Comparison of ENCODE assay signal across 8 cellular contexts in the genomic region with DNA sequence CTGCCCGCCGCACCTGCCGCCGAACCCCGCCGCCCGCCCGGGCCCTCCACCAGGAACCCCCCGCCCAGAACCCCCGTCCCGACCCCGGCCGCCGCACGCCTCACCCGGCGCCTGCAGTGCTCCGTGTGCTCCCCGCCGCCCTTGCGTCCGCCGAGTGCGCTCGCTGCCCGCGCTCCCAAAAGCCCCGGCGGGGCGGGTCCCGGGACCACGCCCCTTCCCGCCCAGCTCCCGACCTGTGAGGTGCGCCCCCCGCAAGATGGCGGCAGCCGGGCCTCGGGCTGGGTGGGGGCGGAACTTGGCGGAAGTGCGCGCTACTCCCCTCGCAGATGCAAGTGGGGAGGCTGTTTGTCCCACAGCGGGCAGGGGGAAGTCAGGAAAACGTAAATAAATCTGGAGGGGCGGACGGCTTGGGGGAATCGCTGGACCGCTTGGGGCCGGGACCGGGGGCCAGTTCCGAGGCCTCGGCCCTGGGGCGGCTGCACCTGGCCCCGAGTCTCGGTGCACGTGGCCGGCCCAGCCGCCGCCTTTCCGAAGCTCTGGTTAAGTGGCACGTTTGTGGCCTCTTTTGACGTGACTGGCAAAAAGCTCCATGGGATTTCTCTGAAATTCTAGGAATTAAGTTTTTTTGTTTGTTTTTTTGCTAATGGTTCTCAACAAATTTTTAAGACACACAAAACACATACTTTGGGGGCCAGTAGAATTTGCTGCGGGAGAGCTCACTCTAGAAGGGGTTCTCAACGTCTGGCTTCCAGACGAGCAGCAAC. TPM values are rescaled to one million over a fixed set of nuclear protein-coding genes. Genes with fewer than 3 reads are reported as not detected.
DNase-seq lines count a peak whose midpoint lies in the region; ATAC-seq and TF ChIP-seq lines count a peak whose summit lies in the region.

A gene (minus strand): TSS at position 156 of the 764 bp plus-strand sequence. CDS start 1,275 bp downstream, outside the sequence.

- H3K9ac ChIP-seq in SU-DHL-6 (ENCODE audit: low read length): peak within 1 kb of the TSS; percentile 87

- peaks cover 41% of the 10 kb centered on the region for H3K79me2 ChIP-seq in SU-DHL-6 (ENCODE audit: insufficient read depth, low read length)

- H3K9me3 ChIP-seq in SU-DHL-6 (ENCODE audit: insufficient read depth, low read length) (no peaks in the 10 kb centered on the region), upper lobe of right lung (no peaks in the 10 kb centered on the region)

- H3K27ac Mint-ChIP-seq in activated naive CD4-positive, alpha-beta T cell treated with anti-CD3 and anti-CD28 coated beads, Interleukin-2, amount 50 U/mL, for 72 hours: peak within 1 kb of the TSS; percentile 81 to 89

- DNase-seq in EH (ENCODE audit: low read depth) (peak; percentile 73), LHCN-M2 (ENCODE audit: low read depth) (peak; percentile 55), Right ventricle myocardium superior (peak; percentile 89), posterior vena cava (ENCODE audit: low spot score) (peak; percentile 88), upper lobe of right lung (peak; percentile 94)
- DNase-seq in activated naive CD4-positive, alpha-beta T cell treated with anti-CD3 and anti-CD28 coated beads, Interleukin-2, amount 50 U/mL, for 72 hours (ENCODE audit: low spot score in 2 of 2): peak; percentile 75 to 80

- intact Hi-C loops in Right ventricle myocardium superior (cut with DNase I): loop anchor here (10.0 kb wide), 1 partner anchor 115 kb away; no protein-coding TSS in a partner anchor
- intact Hi-C loops in posterior vena cava (cut with DNase I): loop anchor here in 1 of 2 donors (10.0 kb wide), 1 partner anchor 115 kb away; no protein-coding TSS in a partner anchor
- intact Hi-C loops in upper lobe of right lung (cut with DNase I): no loop called here

- peaks cover 28% of the 10 kb centered on the region for H3F3A ChIP-seq in SU-DHL-6 (ENCODE audit: insufficient read depth)

- peaks cover 0 to 5% of the 10 kb centered on the region in 2 donors for H3K9me3 Mint-ChIP-seq in activated naive CD4-positive, alpha-beta T cell treated with anti-CD3 and anti-CD28 coated beads, Interleukin-2, amount 50 U/mL, for 72 hours

- peaks cover 13% of the 10 kb centered on the region for H3K36me3 ChIP-seq in SU-DHL-6 (ENCODE audit: low read length)
- H3K36me3 ChIP-seq in upper lobe of right lung: peaks cover 7% of the 10 kb centered on the region

- ATAC-seq in GM21786 (IDR thresholded peaks at IDR 0.05; ENCODE audit: unreplicated experiment): peak; percentile 36
- ATAC-seq in activated naive CD4-positive, alpha-beta T cell treated with anti-CD3 and anti-CD28 coated beads, Interleukin-2, amount 50 U/mL, for 72 hours: peak; percentile 35 to 57
- ATAC-seq in Right ventricle myocardium superior (ENCODE audit: poor library complexity): peak; percentile 75
- ATAC-seq in upper lobe of right lung: peak; percentile 84

- peak within 1 kb of the TSS; percentile 72 for H2AFZ ChIP-seq in SU-DHL-6 (ENCODE audit: low read depth, low read length, severe bottlenecking)

- TF ChIP-seq CTCF in SU-DHL-6 (IDR thresholded peaks at IDR 0.05; ENCODE audit: insufficient read depth, low read length, poor library complexity, severe bottlenecking) (no peak), upper lobe of right lung (IDR thresholded peaks at IDR 0.05) (no peak)

- H3K4me2 ChIP-seq in SU-DHL-6 (ENCODE audit: low read depth, low read length, poor library complexity, severe bottlenecking): peak within 1 kb of the TSS; percentile 63

- H3K27me3 ChIP-seq in SU-DHL-6 (ENCODE audit: low read length) (no peaks in the 10 kb centered on the region), upper lobe of right lung (no peaks in the 10 kb centered on the region)

- H3K4me3 ChIP-seq in SU-DHL-6 (ENCODE audit: insufficient read depth, low read length, poor library complexity, severe bottlenecking) (peak within 1 kb of the TSS; percentile 76), upper lobe of right lung (peak within 1 kb of the TSS; percentile 82)

- peaks cover 25 to 44% of the 10 kb centered on the region in 2 donors for H3K36me3 Mint-ChIP-seq in activated naive CD4-positive, alpha-beta T cell treated with anti-CD3 and anti-CD28 coated beads, Interleukin-2, amount 50 U/mL, for 72 hours

- H3K9me2 ChIP-seq in SU-DHL-6 (replicated peaks; ENCODE audit: insufficient read depth, low read length): no peaks in the 10 kb centered on the region

- H3K4me1 ChIP-seq in upper lobe of right lung: peaks cover 21% of the 10 kb centered on the region

- H4K20me1 ChIP-seq in SU-DHL-6 (ENCODE audit: low read depth, low read length): peaks cover 11% of the 10 kb centered on the region; the same call in 1 of the 2 replicates

- H3K27ac ChIP-seq in SU-DHL-6 (ENCODE audit: low read depth, low read length) (peak within 1 kb of the TSS; percentile 96), upper lobe of right lung (peak within 1 kb of the TSS; percentile 96)

RNA-seq across cellular contexts. Expression of the gene that starts here (rescaled TPM):
- total RNA-seq in LHCN-M2 (2014; rRNA removed) (84.7 and 93.2 TPM in 2 replicates), Right ventricle myocardium superior (197 TPM), posterior vena cava (10 to 100 TPM; 65.1 to 71.7 TPM), upper lobe of right lung (260 TPM)
- 163 TPM for polyA plus RNA-seq in LHCN-M2 (2012)
- 100 to 1,000 TPM; 187 to 207 TPM for total RNA-seq in activated naive CD4-positive, alpha-beta T cell treated with anti-CD3 and anti-CD28 coated beads, Interleukin-2, amount 50 U/mL, for 72 hours

Comparison
In these comparisons a context has a peak if more than half of its experiments do, and no peak if none do; other contexts are left out.
1. Peak in every context shown above with its lines: DNase-seq, ATAC-seq, H3K4me3 ChIP-seq and H3K27ac ChIP-seq.